Comparison of ENCODE assay signal across 16 cellular contexts in genomic region chrX:148722966-148723365, GRCh38.
"Had no signal": no experiment of that assay in that cellular context is flagged by ENCODE, and none has a peak within 500 bp of the region (broad histone marks: within the 10 kb centered on the region; RNA-seq: fewer than 3 reads in every experiment).

No MANE protein-coding gene starts in this region.

- H3K27me3 ChIP-seq: colonic mucosa, esophagus muscularis mucosa, foreskin keratinocyte, heart right ventricle, left lung had no signal

- H3K4me3 ChIP-seq: colonic mucosa, esophagus muscularis mucosa, heart right ventricle, left lung, lower lobe of right lung had no signal

- ATAC-seq: foreskin keratinocyte; heart right ventricle; left cardiac atrium; left lung; left ventricle myocardium superior; lower lobe of right lung; naive thymus-derived CD4-positive, alpha-beta T cell had no signal

- H3K36me3 ChIP-seq: colonic mucosa, esophagus muscularis mucosa, heart right ventricle, left lung, lower lobe of right lung had no signal

- H3K27ac ChIP-seq: colonic mucosa, esophagus muscularis mucosa, foreskin keratinocyte, heart right ventricle, left lung, lower lobe of right lung had no signal

- H3K4me1 ChIP-seq: colonic mucosa, esophagus muscularis mucosa, foreskin keratinocyte, heart right ventricle, left lung, lower lobe of right lung had no signal

- DNase-seq: colonic mucosa; cortex of kidney; effector memory CD4-positive, alpha-beta T cell; foreskin keratinocyte; glutamatergic neuron; head of caudate nucleus; heart right ventricle; hippocampal formation; left cardiac atrium; left lung; left ventricle myocardium superior; lower lobe of right lung; mesenchymal stem cell; midbrain; naive thymus-derived CD4-positive, alpha-beta T cell had no signal

- H3K9me3 ChIP-seq: colonic mucosa, esophagus muscularis mucosa, heart right ventricle, left lung, lower lobe of right lung had no signal
